27 cellular contexts compared by ENCODE assay signal in the genomic region with DNA sequence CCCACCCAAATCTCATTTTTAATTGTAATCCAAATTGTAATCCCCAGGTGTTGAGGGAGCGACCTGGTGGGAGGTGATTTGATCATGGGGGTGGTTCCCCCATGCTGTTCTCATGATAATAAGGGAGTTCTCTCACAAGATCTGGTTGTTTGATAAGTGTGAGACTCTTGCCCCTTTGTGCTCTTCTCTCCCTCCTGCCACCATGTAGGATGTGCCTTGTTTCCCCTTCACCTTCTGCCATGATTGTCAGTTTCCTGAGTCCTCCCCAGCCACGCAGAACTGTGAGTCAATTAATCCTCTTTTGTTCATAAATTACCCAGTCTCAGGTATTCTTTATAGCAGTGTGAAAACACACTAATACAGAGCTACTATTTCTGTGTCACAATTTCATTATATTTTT.
DNase-seq lines count a peak whose midpoint lies in the region; FAIRE-seq and TF ChIP-seq lines count a peak whose summit lies in the region.
"Had no signal": no experiment of that assay in that cellular context is flagged by ENCODE, and none has a peak within 500 bp of the region (broad histone marks: within the 10 kb centered on the region; RNA-seq: fewer than 3 reads in every experiment).

No MANE protein-coding gene starts in this region.

- H3K36me3 ChIP-seq in endothelial cell of umbilical vein (ENCODE audit: control insufficient read depth in 2 of 2, extremely low read depth in 1 of 2, insufficient read depth in 2 of 2, low read length in 2 of 2) = no peaks in the 10 kb centered on the region
- H3K36me3 ChIP-seq: BE2C, cardiac muscle cell, colonic mucosa, left lung, Peyer's patch, stomach, tibial artery had no signal

- no peak overlapping the region for H3K4me3 Mint-ChIP-seq in activated naive CD4-positive, alpha-beta T cell treated with anti-CD3 and anti-CD28 coated beads, Interleukin-2, amount 50 U/mL, for 24 hours
- H3K4me3 Mint-ChIP-seq in CD14-positive monocyte = no peak overlapping the region

- POLR2A ChIA-PET in endothelial cell of umbilical vein (lab: Charles Lee) = no interaction called here

- no peak overlapping the region for H3K4me2 ChIP-seq in endothelial cell of umbilical vein (ENCODE audit: insufficient read depth, low read length)

- H3K9me1 ChIP-seq in endothelial cell of umbilical vein (replicated peaks; ENCODE audit: control insufficient read depth, extremely low read depth, insufficient read depth, low read length) = no peaks in the 10 kb centered on the region

- no peaks in the 10 kb centered on the region for H4K20me1 ChIP-seq in endothelial cell of umbilical vein (replicated peaks; ENCODE audit: control insufficient read depth, extremely low read depth, insufficient read depth, low read length)

- no peak for DNase-seq in activated naive CD4-positive, alpha-beta T cell (lab: John Stamatoyannopoulos, UW)
- DNase-seq in NCI-H748 treated with DMSO at 0.1 percent for 48 hours (lab: John Stamatoyannopoulos, UW) (peak; percentile 1), endothelial cell of umbilical vein (ENCODE audit: low read depth, low spot score) (no peak), epidermal melanocyte (ENCODE audit: insufficient read length, low spot score) (no peak), CD14-positive monocyte (ENCODE audit: low spot score) (no peak)
- DNase-seq in activated effector memory CD4-positive, alpha-beta T cell treated with Interleukin-2 at 50 U/mL for 16 hours = no peak
- DNase-seq: activated CD4-positive, alpha-beta T cell treated with anti-CD3 and anti-CD28 coated beads, Interleukin-2, amount 50 U/mL, for 4 hours; activated CD4-positive, CD25-positive, alpha-beta regulatory T cell; anterior cingulate cortex; BE2C; colonic mucosa; GDM1; Karpas-422; left lung; NCI-H1694 treated with DMSO at 0.1 percent for 48 hours; NCI-H2171 treated with DMSO at 0.1 percent for 48 hours; NCI-H524; nucleus accumbens; Peyer's patch; SIG-M5; stomach; tibial artery had no signal

- H3K27ac ChIP-seq in endothelial cell of umbilical vein (ENCODE audit: insufficient read depth, low read depth, low read length) = no peak overlapping the region
- peak overlapping the region in 13 of 21 experiments; percentile 1 to 61 (median 32) for H3K27ac ChIP-seq in skin epidermis
- H3K27ac ChIP-seq: cardiac muscle cell, colonic mucosa, left lung, Peyer's patch, stomach, tibial artery had no signal

- no peaks in the 10 kb centered on the region for H3K36me3 Mint-ChIP-seq in activated naive CD4-positive, alpha-beta T cell treated with anti-CD3 and anti-CD28 coated beads, Interleukin-2, amount 50 U/mL, for 24 hours
- no peaks in the 10 kb centered on the region for H3K36me3 Mint-ChIP-seq in CD14-positive monocyte
- H3K36me3 Mint-ChIP-seq: activated naive CD8-positive, alpha-beta T cell had no signal

- no peaks in the 10 kb centered on the region for H3K27me3 ChIP-seq in endothelial cell of umbilical vein (ENCODE audit: control insufficient read depth in 2 of 2, insufficient read depth in 2 of 2, low read length in 2 of 2)
- H3K27me3 ChIP-seq: BE2C, cardiac muscle cell, colonic mucosa, left lung, Peyer's patch, stomach, tibial artery had no signal

- TF ChIP-seq CTCF in endothelial cell of umbilical vein (IDR thresholded peaks at IDR 0.05; ENCODE audit: extremely low read depth in 1 of 2, insufficient read depth in 1 of 2, low read depth in 1 of 2, low read length in 2 of 2) = no peak
- TF ChIP-seq CTCF in CD14-positive monocyte (IDR thresholded peaks at IDR 0.05) = no peak

- dilution Hi-C loops in endothelial cell of umbilical vein (cut with MboI; ENCODE audit: extremely low pct_ligation_motif_present, low sequenced_read_pairs) = no loop called here

- H3K79me2 ChIP-seq in endothelial cell of umbilical vein (ENCODE audit: control insufficient read depth, insufficient read depth, low read length) = no peaks in the 10 kb centered on the region

- peak overlapping the region; percentile 7 for H3K27ac Mint-ChIP-seq in activated naive CD4-positive, alpha-beta T cell treated with anti-CD3 and anti-CD28 coated beads, Interleukin-2, amount 50 U/mL, for 24 hours
- no peak overlapping the region for H3K27ac Mint-ChIP-seq in CD14-positive monocyte
- H3K27ac Mint-ChIP-seq: activated naive CD8-positive, alpha-beta T cell; activated T-helper 1 cell treated with anti-CD3 and anti-CD28 coated beads, Interleukin-12 subunit alpha, Interleukin-12 subunit beta, Interleukin-2, Interleukin-4 antibody, amounts not matched to agents 30 ng/mL and 10 ng/mL and 1 ng/mL, durations not matched to agents 14 hours and 24 hours and 36 hours had no signal

- no peak overlapping the region for H3K4me3 ChIP-seq in endothelial cell of umbilical vein (replicated peaks in 1 of 3; ENCODE audit: insufficient read depth in 1 of 3, low read depth in 1 of 3, low read length in 3 of 3)
- no peak overlapping the region for H3K4me3 ChIP-seq in skin epidermis
- H3K4me3 ChIP-seq: cardiac muscle cell, colonic mucosa, left lung, Peyer's patch, stomach, tibial artery had no signal

- no peaks in the 10 kb centered on the region for H3K9me3 ChIP-seq in endothelial cell of umbilical vein (replicated peaks; ENCODE audit: control insufficient read depth, insufficient read depth, low read length)
- H3K9me3 ChIP-seq: BE2C, colonic mucosa, left lung, stomach, tibial artery had no signal

- CTCF ChIA-PET in endothelial cell of umbilical vein (lab: Charles Lee) = interaction anchor here (0.7 to 3.1 kb wide), 15 partner anchors 9 to 290 kb away, joined by 3 to 31 read pairs (median 4); no protein-coding TSS in a partner anchor

- H3K27me3 Mint-ChIP-seq in activated naive CD4-positive, alpha-beta T cell treated with anti-CD3 and anti-CD28 coated beads, Interleukin-2, amount 50 U/mL, for 24 hours = no peaks in the 10 kb centered on the region
- peaks cover 0 to 8% (median 0%) of the 10 kb centered on the region in 3 donors for H3K27me3 Mint-ChIP-seq in CD14-positive monocyte (ENCODE audit: low read depth in 3 of 3)
- H3K27me3 Mint-ChIP-seq: activated naive CD8-positive, alpha-beta T cell had no signal

- BruUV-seq in endothelial cell of umbilical vein (replicated peaks; lab: Mats Ljungman, UMichigan) = no TSS peak

- H2AFZ ChIP-seq in endothelial cell of umbilical vein (ENCODE audit: low read depth, low read length) = peak overlapping the region; percentile 11

- no peak overlapping the region for H3K9ac ChIP-seq in endothelial cell of umbilical vein (replicated peaks; ENCODE audit: extremely low read depth, insufficient read depth, low read length)

- peaks cover 10% of the 10 kb centered on the region for H3K4me1 ChIP-seq in endothelial cell of umbilical vein (ENCODE audit: control insufficient read depth, extremely low read depth, insufficient read depth, low read length)
- H3K4me1 ChIP-seq: BE2C, colonic mucosa, Peyer's patch, tibial artery had no signal

- no peak for TF ChIP-seq POLR2A in endothelial cell of umbilical vein (IDR thresholded peaks at IDR 0.05; ENCODE audit: low read depth, low read length)

- intact Hi-C loops in endothelial cell of umbilical vein (cut with micrococcal nuclease) (no loop called here), CD14-positive monocyte (cut with micrococcal nuclease) (no loop called here)

- peaks cover 13% of the 10 kb centered on the region for H3K4me1 Mint-ChIP-seq in activated naive CD4-positive, alpha-beta T cell treated with anti-CD3 and anti-CD28 coated beads, Interleukin-2, amount 50 U/mL, for 24 hours
- H3K4me1 Mint-ChIP-seq in CD14-positive monocyte = peaks cover 22% of the 10 kb centered on the region

- peak; percentile 37 for FAIRE-seq in endothelial cell of umbilical vein (lab: Jason Lieb, UNC)

- H3K9me3 Mint-ChIP-seq in activated naive CD4-positive, alpha-beta T cell treated with anti-CD3 and anti-CD28 coated beads, Interleukin-2, amount 50 U/mL, for 24 hours = no peaks in the 10 kb centered on the region
- no peaks in the 10 kb centered on the region for H3K9me3 Mint-ChIP-seq in CD14-positive monocyte
- H3K9me3 Mint-ChIP-seq: activated T-helper 1 cell treated with anti-CD3 and anti-CD28 coated beads, Interleukin-12 subunit alpha, Interleukin-12 subunit beta, Interleukin-2, Interleukin-4 antibody, amounts not matched to agents 30 ng/mL and 10 ng/mL and 1 ng/mL, durations not matched to agents 14 hours and 24 hours and 36 hours had no signal

TF ChIP-seq in endothelial cell of umbilical vein, 7 proteins besides CTCF, POLR2A, EP300 and RAD21:
- TF ChIP-seq, protein P1, sequence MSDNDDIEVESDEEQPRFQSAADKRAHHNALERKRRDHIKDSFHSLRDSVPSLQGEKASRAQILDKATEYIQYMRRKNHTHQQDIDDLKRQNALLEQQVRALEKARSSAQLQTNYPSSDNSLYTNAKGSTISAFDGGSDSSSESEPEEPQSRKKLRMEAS (IDR thresholded peaks at IDR 0.05; ENCODE audit: insufficient read depth, insufficient read length) = no peak
- TF ChIP-seq GATA2 (IDR thresholded peaks at IDR 0.05; ENCODE audit: insufficient read depth, insufficient read length, low read depth, low read length) = no peak
- TF ChIP-seq EZH2 (IDR thresholded peaks at IDR 0.05; ENCODE audit: borderline replicate concordance, low read depth, low read length, severe bottlenecking) = no peak
- no peak for TF ChIP-seq FOS (IDR thresholded peaks at IDR 0.05; ENCODE audit: borderline replicate concordance, insufficient read depth, low read length)
- TF ChIP-seq POLR2AphosphoS5 (IDR thresholded peaks at IDR 0.05; ENCODE audit: insufficient read depth, low read depth, low read length) = no peak
- no peak for TF ChIP-seq JUN (IDR thresholded peaks at IDR 0.05; ENCODE audit: borderline replicate concordance, insufficient read depth, insufficient read length, low read depth)
- TF ChIP-seq MYC (IDR thresholded peaks at IDR 0.05; ENCODE audit: low read depth, low read length) = no peak
